Comparison of ENCODE assay signal across 13 cellular contexts in genomic region chr6:38806271-38806670, GRCh38.
DNase-seq lines count a peak whose midpoint lies in the region; TF ChIP-seq lines count a peak whose summit lies in the region.
"Had no signal": no experiment of that assay in that cellular context is flagged by ENCODE, and none has a peak within 500 bp of the region (broad histone marks: within the 10 kb centered on the region; RNA-seq: fewer than 3 reads in every experiment).

No MANE protein-coding gene starts in this region.

- DNase-seq in BE2C (no peak), GM19238 (ENCODE audit: insufficient read length, low spot score) (peak; percentile 23), SHP77 (lab: John Stamatoyannopoulos, UW) (peak; percentile 24), nucleus accumbens (lab: John Stamatoyannopoulos, UW) (no peak), testis (no peak), pons (ENCODE audit: low spot score) (no peak)
- no peak for DNase-seq in stimulated activated naive CD4-positive, alpha-beta T cell (lab: John Stamatoyannopoulos, UW)
- DNase-seq: amniotic stem cell; colonic mucosa; naive thymus-derived CD8-positive, alpha-beta T cell; NCI-H146 had no signal

- no peak overlapping the region for H3K4me3 ChIP-seq in BE2C (ENCODE audit: low read depth, low read length)
- no peak overlapping the region for H3K4me3 ChIP-seq in testis
- H3K4me3 ChIP-seq: colonic mucosa, tibial nerve had no signal

- H3K27ac ChIP-seq in testis: no peak overlapping the region
- H3K27ac ChIP-seq: colonic mucosa, tibial nerve had no signal

- H3K27me3 ChIP-seq in BE2C (no peaks in the 10 kb centered on the region), testis (no peaks in the 10 kb centered on the region)
- H3K27me3 ChIP-seq: colonic mucosa, tibial nerve had no signal

- WGBS in testis, 2 donors: 44 to 89% methylated on average over 2 of the region's 2 CpGs

- no peaks in the 10 kb centered on the region for H3K9me3 ChIP-seq in BE2C
- H3K9me3 ChIP-seq in testis: no peaks in the 10 kb centered on the region
- H3K9me3 ChIP-seq: colonic mucosa, tibial nerve had no signal

- TF ChIP-seq CTCF in BE2C (IDR thresholded peaks at IDR 0.05; ENCODE audit: low read depth, low read length) (0 out of 2 replicates have a peak, but pooled peaks have one; percentile 11), LNCAP (IDR thresholded peaks at IDR 0.05) (peak; percentile 10; the same call in 1 of the 2 replicates), testis (IDR thresholded peaks at IDR 0.05) (no peak)

- H3K36me3 ChIP-seq in BE2C (no peaks in the 10 kb centered on the region), testis (ENCODE audit: low read depth, missing control alignments) (no peaks in the 10 kb centered on the region)
- H3K36me3 ChIP-seq: colonic mucosa, tibial nerve had no signal

- no peak for TF ChIP-seq POLR2A in testis (IDR thresholded peaks at IDR 0.05)

- intact Hi-C loops in testis (cut with DNase I; ENCODE audit: low total_unique reads): no loop called here

- H3K4me1 ChIP-seq in BE2C: peaks cover 3% of the 10 kb centered on the region; the same call in 1 of the 2 replicates
- no peaks in the 10 kb centered on the region for H3K4me1 ChIP-seq in testis
- H3K4me1 ChIP-seq: colonic mucosa, tibial nerve had no signal

Comparison
In these comparisons a context has a peak if more than half of its experiments do, and no peak if none do; other contexts are left out.
1. DNase-seq: peak in GM19238 (single experiment) and SHP77 (2 of 2); none in BE2C (single experiment), nucleus accumbens (0 of 56), testis (single experiment), pons (single experiment) and stimulated activated naive CD4-positive, alpha-beta T cell (0 of 6).
2. CTCF ChIP-seq: peak in BE2C (single experiment) and LNCAP (single experiment); none in testis (0 of 3).